ENCODE assay signal across 34 cellular contexts in the genomic region with DNA sequence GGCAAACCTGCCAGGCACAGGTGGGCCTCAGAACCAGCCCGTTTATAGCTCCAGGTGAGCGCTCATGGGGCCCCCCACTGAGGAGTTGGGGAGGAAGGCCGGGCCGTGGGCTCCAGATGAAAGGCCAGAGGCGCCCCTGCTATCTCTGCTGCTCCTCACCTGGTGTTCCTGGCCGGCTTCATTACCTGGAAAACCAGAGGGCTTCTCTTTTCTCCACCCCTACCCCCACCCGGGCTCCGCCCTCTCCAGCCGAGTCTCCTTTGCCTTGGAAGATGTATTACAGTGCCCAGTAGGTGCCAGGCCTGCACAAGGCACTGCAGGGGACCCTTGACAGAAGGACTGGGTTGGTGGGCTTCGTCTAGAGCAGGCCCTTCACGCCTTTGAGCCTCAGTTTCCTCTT.
"Had no signal": no experiment of that assay in that cellular context is flagged by ENCODE, and none has a peak within 500 bp of the region (broad histone marks: within the 10 kb centered on the region; RNA-seq: fewer than 3 reads in every experiment).

No MANE protein-coding gene starts in this region.

- H3K27ac ChIP-seq: adrenal gland, body of pancreas, breast epithelium, RWPE1, VCaP had no signal

- H3K4me3 Mint-ChIP-seq: activated B cell treated with CpG ODN at 0.5 μM for 24 hours; activated CD4-positive, alpha-beta memory T cell treated with anti-CD3 and anti-CD28 coated beads for 36 hours; activated naive CD4-positive, alpha-beta T cell treated with anti-CD3 and anti-CD28 coated beads for 36 hours; activated T-cell treated with anti-CD3 and anti-CD28 coated beads, Interleukin-2, amount 50 U/mL, for 4 hours; activated T-helper 1 cell treated with anti-CD3 and anti-CD28 coated beads, Interleukin-12 subunit alpha, Interleukin-12 subunit beta, Interleukin-2, Interleukin-4 antibody, amounts not matched to agents 30 ng/mL and 10 ng/mL and 1 ng/mL, durations not matched to agents 14 hours and 24 hours and 36 hours had no signal

- H3K27me3 Mint-ChIP-seq: activated CD4-positive, alpha-beta memory T cell treated with anti-CD3 and anti-CD28 coated beads for 36 hours had no signal

- H3K36me3 ChIP-seq: adrenal gland, breast epithelium, MG63 had no signal

- DNase-seq: activated B cell treated with CpG ODN at 0.5 μM for 24 hours; activated CD4-positive, alpha-beta memory T cell treated with anti-CD3 and anti-CD28 coated beads for 36 hours; activated CD4-positive, alpha-beta T cell treated with anti-CD3 and anti-CD28 coated beads for 4 hours; activated CD4-positive, alpha-beta T cell treated with anti-CD3 and anti-CD28 coated beads, Interleukin-2, amount 50 U/mL, for 1 hour; activated CD4-positive, CD25-positive, alpha-beta regulatory T cell treated with anti-CD3 and anti-CD28 coated beads, Interleukin-2, amount 50 U/mL, for 72 hours; activated CD8-positive, alpha-beta memory T cell treated with anti-CD3 and anti-CD28 coated beads, Interleukin-2, amount 50 U/mL, for 4 hours; activated gamma-delta T cell treated with Interleukin-2 at 50 U/mL for 16 hours; activated naive CD4-positive, alpha-beta T cell treated with anti-CD3 and anti-CD28 coated beads for 36 hours; activated T-cell treated with anti-CD3 and anti-CD28 coated beads for 4 hours; activated T-cell treated with anti-CD3 and anti-CD28 coated beads, Interleukin-2, amount 50 U/mL, for 4 hours; adrenal gland; body of pancreas; caudate nucleus; Kasumi-1; MG63; NCI-H1048; NCI-H1105 treated with DMSO at 0.1 percent for 48 hours; NCI-H1930; NCI-H2081 treated with DMSO at 0.1 percent for 48 hours; NCI-H345; NCI-H524 treated with DMSO at 0.1 percent for 48 hours; NCI-H748 treated with DMSO at 0.1 percent for 48 hours; NK-92 treated with Interleukin-12 subunit alpha and Interleukin-12 subunit beta, amount 100 ng/mL, for 24 hours; PC-3; SW 1271; T-helper 1 cell; T-helper 2 cell; T-helper 9 cell had no signal

- H3K36me3 Mint-ChIP-seq: activated CD4-positive, alpha-beta memory T cell treated with anti-CD3 and anti-CD28 coated beads for 36 hours; activated naive CD4-positive, alpha-beta T cell treated with anti-CD3 and anti-CD28 coated beads, Interleukin-2, amount 50 U/mL, for 72 hours had no signal

- H3K4me3 ChIP-seq: adrenal gland, body of pancreas, breast epithelium, MG63 had no signal

- H3K9me3 Mint-ChIP-seq: activated B cell treated with CpG ODN at 0.5 μM for 24 hours; activated CD4-positive, alpha-beta memory T cell treated with anti-CD3 and anti-CD28 coated beads for 36 hours; activated T-cell treated with anti-CD3 and anti-CD28 coated beads, Interleukin-2, amount 50 U/mL, for 4 hours; activated T-helper 1 cell treated with anti-CD3 and anti-CD28 coated beads, Interleukin-12 subunit alpha, Interleukin-12 subunit beta, Interleukin-2, Interleukin-4 antibody, amounts not matched to agents 30 ng/mL and 10 ng/mL and 1 ng/mL, durations not matched to agents 14 hours and 24 hours and 36 hours had no signal

- H3K9me3 ChIP-seq: adrenal gland, body of pancreas, breast epithelium, MG63 had no signal

- H3K4me1 ChIP-seq: adrenal gland, breast epithelium had no signal

- H3K27ac Mint-ChIP-seq: activated B cell treated with CpG ODN at 0.5 μM for 24 hours; activated CD4-positive, alpha-beta memory T cell treated with anti-CD3 and anti-CD28 coated beads for 36 hours; activated naive CD4-positive, alpha-beta T cell treated with anti-CD3 and anti-CD28 coated beads for 36 hours; activated naive CD4-positive, alpha-beta T cell treated with anti-CD3 and anti-CD28 coated beads, Interleukin-2, amount 50 U/mL, for 72 hours; activated T-helper 1 cell treated with anti-CD3 and anti-CD28 coated beads, Interleukin-12 subunit alpha, Interleukin-12 subunit beta, Interleukin-2, Interleukin-4 antibody, amounts not matched to agents 30 ng/mL and 10 ng/mL and 1 ng/mL, durations not matched to agents 14 hours and 24 hours and 36 hours had no signal

- ATAC-seq: activated naive CD4-positive, alpha-beta T cell treated with anti-CD3 and anti-CD28 coated beads, Interleukin-2, amount 50 U/mL, for 72 hours; activated T-cell treated with anti-CD3 and anti-CD28 coated beads, Interleukin-2, amount 50 U/mL, for 4 hours; body of pancreas; PC-3; Right ventricle myocardium inferior had no signal

- H3K27me3 ChIP-seq: adrenal gland, body of pancreas, breast epithelium, MG63 had no signal

- H3K4me1 Mint-ChIP-seq: activated B cell treated with CpG ODN at 0.5 μM for 24 hours had no signal
